In genomic region chr10:106711313-106711906, GRCh38 we compare ENCODE assay signal across 8 cellular contexts.
DNase-seq lines count a peak whose midpoint lies in the region; ATAC-seq and TF ChIP-seq lines count a peak whose summit lies in the region.

No MANE protein-coding gene starts in this region.

- no peaks in the 10 kb centered on the region for H3K9me3 ChIP-seq in left lung
- no peaks in the 10 kb centered on the region for H3K9me3 ChIP-seq in tibial nerve

- TF ChIP-seq CTCF in BJ (IDR thresholded peaks at IDR 0.05; ENCODE audit: insufficient read depth, low read depth, low read length): peak; percentile 69
- TF ChIP-seq CTCF in left lung (IDR thresholded peaks at IDR 0.05): peak; percentile 53 to 61
- TF ChIP-seq CTCF in tibial nerve (IDR thresholded peaks at IDR 0.05): peak; percentile 35 to 57 (median 47)

- no peak for DNase-seq in BJ (ENCODE audit: low read depth)
- peak; percentile 76 for DNase-seq in NCI-H82 (lab: John Stamatoyannopoulos, UW)
- DNase-seq in astrocyte of the hippocampus (ENCODE audit: low read depth, low spot score): peak; percentile 16
- DNase-seq in left lung: no peak
- peak; percentile 19 to 32 for DNase-seq in tibial nerve (ENCODE audit: low spot score in 2 of 2)
- no peak for DNase-seq in DMS114 treated with DMSO at 0.1 percent for 48 hours (lab: John Stamatoyannopoulos, UW; ENCODE audit: unreplicated experiment)

- H3K27me3 ChIP-seq in BJ (ENCODE audit: control insufficient read depth, insufficient read depth, low read length) (no peaks in the 10 kb centered on the region), left lung (no peaks in the 10 kb centered on the region), tibial nerve (no peaks in the 10 kb centered on the region)

- intact Hi-C loops in left lung (cut with DNase I): no loop called here

- no peak overlapping the region for H3K27ac ChIP-seq in left lung
- H3K27ac ChIP-seq in tibial nerve: no peak overlapping the region

- ATAC-seq in GM18517 (IDR thresholded peaks at IDR 0.05; ENCODE audit: unreplicated experiment): peak; percentile 75
- ATAC-seq in HG02884 (IDR thresholded peaks at IDR 0.05; ENCODE audit: unreplicated experiment): peak; percentile 85
- ATAC-seq in left lung: peak; percentile 80

- H3K4me3 ChIP-seq in BJ (ENCODE audit: low read depth, low read length): no peak overlapping the region
- H3K4me3 ChIP-seq in left lung: no peak overlapping the region
- no peak overlapping the region for H3K4me3 ChIP-seq in tibial nerve

- TF ChIP-seq POLR2A in tibial nerve (IDR thresholded peaks at IDR 0.05): no peak

- H3K4me1 ChIP-seq in left lung (no peaks in the 10 kb centered on the region), tibial nerve (peaks cover 0 to 5% (median 0%) of the 10 kb centered on the region in 4 donors)

- no peaks in the 10 kb centered on the region for H3K36me3 ChIP-seq in BJ (ENCODE audit: control insufficient read depth, insufficient read depth, low read length)
- no peaks in the 10 kb centered on the region for H3K36me3 ChIP-seq in left lung
- H3K36me3 ChIP-seq in tibial nerve: no peaks in the 10 kb centered on the region

- POLR2A ChIA-PET in BJ (lab: Charles Lee): no interaction called here

- WGBS in tibial nerve, 2 donors: 79 to 80% methylated on average over 6 of the region's 6 CpGs

- CTCF ChIA-PET in BJ (lab: Yijun Ruan, JAX): interaction anchor here (0.6 to 2.9 kb wide), 7 partner anchors 10 to 470 kb away, joined by 3 to 15 read pairs (median 4); no protein-coding TSS in a partner anchor

- no peak for TF ChIP-seq EP300 in tibial nerve (IDR thresholded peaks at IDR 0.05)

Comparison
In these comparisons a context has a peak if more than half of its experiments do, and no peak if none do; other contexts are left out.
1. DNase-seq: peak in NCI-H82 (single experiment), astrocyte of the hippocampus (single experiment) and tibial nerve (2 of 2); none in BJ (single experiment), left lung (0 of 2) and DMS114 treated with DMSO at 0.1 percent for 48 hours (single experiment).
2. Peak in every context shown above with its lines, with median percentiles within 50 percentile points of each other: CTCF ChIP-seq and ATAC-seq.